1 cellular context compared by ENCODE assay signal in the genomic region with DNA sequence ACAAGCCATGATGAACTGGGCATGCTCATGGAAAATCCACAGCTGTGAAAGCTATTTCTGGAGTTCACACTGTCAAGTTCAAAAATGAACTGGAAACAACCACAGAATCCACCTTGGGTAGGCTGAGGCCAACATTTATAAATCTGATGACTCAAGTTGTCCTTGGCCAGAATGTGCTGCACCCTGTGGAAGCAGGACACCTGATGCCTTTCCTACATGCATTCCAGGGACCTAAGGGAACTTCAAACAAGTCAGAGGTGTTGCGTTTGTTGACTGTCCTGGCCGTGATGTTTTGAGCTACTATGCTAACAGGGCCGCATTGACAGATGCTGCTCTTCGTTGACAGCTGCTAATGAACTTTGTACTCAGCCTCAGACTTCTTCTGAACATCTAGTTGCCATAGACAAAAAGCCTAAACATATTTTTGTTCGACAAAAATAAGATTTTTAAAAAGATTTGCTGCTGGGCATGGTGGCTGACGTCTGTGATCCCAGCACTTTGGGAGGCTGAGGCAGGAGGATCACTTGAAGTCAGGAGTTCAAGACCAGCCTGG.
TF ChIP-seq lines count a peak whose summit lies in the region.

No MANE protein-coding gene starts in this region.

TF ChIP-seq in HepG2, 621 proteins besides CTCF, POLR2A, EP300 and RAD21 (continued from another document and continues in another):
- TF ChIP-seq, protein P1, sequence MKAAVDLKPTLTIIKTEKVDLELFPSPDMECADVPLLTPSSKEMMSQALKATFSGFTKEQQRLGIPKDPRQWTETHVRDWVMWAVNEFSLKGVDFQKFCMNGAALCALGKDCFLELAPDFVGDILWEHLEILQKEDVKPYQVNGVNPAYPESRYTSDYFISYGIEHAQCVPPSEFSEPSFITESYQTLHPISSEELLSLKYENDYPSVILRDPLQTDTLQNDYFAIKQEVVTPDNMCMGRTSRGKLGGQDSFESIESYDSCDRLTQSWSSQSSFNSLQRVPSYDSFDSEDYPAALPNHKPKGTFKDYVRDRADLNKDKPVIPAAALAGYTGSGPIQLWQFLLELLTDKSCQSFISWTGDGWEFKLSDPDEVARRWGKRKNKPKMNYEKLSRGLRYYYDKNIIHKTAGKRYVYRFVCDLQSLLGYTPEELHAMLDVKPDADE (CRISPR knock-in tag; IDR thresholded peaks at IDR 0.05), result no peak
- TF ChIP-seq ARNTL (CRISPR knock-in tag; IDR thresholded peaks at IDR 0.05), result peak; percentile 82; the same call in 1 of the 2 replicates
- TF ChIP-seq, protein P2, sequence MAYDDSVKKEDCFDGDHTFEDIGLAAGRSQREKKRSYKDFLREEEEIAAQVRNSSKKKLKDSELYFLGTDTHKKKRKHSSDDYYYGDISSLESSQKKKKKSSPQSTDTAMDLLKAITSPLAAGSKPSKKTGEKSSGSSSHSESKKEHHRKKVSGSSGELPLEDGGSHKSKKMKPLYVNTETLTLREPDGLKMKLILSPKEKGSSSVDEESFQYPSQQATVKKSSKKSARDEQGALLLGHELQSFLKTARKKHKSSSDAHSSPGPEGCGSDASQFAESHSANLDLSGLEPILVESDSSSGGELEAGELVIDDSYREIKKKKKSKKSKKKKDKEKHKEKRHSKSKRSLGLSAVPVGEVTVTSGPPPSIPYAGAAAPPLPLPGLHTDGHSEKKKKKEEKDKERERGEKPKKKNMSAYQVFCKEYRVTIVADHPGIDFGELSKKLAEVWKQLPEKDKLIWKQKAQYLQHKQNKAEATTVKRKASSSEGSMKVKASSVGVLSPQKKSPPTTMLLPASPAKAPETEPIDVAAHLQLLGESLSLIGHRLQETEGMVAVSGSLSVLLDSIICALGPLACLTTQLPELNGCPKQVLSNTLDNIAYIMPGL (CRISPR knock-in tag; IDR thresholded peaks at IDR 0.05; ENCODE audit: borderline replicate concordance in 1 of 2, low read depth in 1 of 2), result peak in 1 of 2 experiments; percentile 63; a peak in 1 of 4 replicates
- TF ChIP-seq SP140L (CRISPR knock-in tag; IDR thresholded peaks at IDR 0.05; ENCODE audit: borderline replicate concordance), result peak; percentile 34; the same call in 1 of the 2 replicates
- TF ChIP-seq, protein P3, sequence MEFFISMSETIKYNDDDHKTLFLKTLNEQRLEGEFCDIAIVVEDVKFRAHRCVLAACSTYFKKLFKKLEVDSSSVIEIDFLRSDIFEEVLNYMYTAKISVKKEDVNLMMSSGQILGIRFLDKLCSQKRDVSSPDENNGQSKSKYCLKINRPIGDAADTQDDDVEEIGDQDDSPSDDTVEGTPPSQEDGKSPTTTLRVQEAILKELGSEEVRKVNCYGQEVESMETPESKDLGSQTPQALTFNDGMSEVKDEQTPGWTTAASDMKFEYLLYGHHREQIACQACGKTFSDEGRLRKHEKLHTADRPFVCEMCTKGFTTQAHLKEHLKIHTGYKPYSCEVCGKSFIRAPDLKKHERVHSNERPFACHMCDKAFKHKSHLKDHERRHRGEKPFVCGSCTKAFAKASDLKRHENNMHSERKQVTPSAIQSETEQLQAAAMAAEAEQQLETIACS (CRISPR knock-in tag; IDR thresholded peaks at IDR 0.05), result no peak
- TF ChIP-seq, protein P4, sequence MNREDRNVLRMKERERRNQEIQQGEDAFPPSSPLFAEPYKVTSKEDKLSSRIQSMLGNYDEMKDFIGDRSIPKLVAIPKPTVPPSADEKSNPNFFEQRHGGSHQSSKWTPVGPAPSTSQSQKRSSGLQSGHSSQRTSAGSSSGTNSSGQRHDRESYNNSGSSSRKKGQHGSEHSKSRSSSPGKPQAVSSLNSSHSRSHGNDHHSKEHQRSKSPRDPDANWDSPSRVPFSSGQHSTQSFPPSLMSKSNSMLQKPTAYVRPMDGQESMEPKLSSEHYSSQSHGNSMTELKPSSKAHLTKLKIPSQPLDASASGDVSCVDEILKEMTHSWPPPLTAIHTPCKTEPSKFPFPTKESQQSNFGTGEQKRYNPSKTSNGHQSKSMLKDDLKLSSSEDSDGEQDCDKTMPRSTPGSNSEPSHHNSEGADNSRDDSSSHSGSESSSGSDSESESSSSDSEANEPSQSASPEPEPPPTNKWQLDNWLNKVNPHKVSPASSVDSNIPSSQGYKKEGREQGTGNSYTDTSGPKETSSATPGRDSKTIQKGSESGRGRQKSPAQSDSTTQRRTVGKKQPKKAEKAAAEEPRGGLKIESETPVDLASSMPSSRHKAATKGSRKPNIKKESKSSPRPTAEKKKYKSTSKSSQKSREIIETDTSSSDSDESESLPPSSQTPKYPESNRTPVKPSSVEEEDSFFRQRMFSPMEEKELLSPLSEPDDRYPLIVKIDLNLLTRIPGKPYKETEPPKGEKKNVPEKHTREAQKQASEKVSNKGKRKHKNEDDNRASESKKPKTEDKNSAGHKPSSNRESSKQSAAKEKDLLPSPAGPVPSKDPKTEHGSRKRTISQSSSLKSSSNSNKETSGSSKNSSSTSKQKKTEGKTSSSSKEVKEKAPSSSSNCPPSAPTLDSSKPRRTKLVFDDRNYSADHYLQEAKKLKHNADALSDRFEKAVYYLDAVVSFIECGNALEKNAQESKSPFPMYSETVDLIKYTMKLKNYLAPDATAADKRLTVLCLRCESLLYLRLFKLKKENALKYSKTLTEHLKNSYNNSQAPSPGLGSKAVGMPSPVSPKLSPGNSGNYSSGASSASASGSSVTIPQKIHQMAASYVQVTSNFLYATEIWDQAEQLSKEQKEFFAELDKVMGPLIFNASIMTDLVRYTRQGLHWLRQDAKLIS (CRISPR knock-in tag; IDR thresholded peaks at IDR 0.05), result no peak
- peak; percentile 93 for TF ChIP-seq NFKBIZ (CRISPR knock-in tag; IDR thresholded peaks at IDR 0.05)
- peak; percentile 56; the same call in 1 of the 2 replicates for TF ChIP-seq KMT2B (CRISPR knock-in tag; IDR thresholded peaks at IDR 0.05)
- TF ChIP-seq KAT7 (CRISPR knock-in tag; IDR thresholded peaks at IDR 0.05; ENCODE audit: borderline replicate concordance), result peak; percentile 42; the same call in 1 of the 2 replicates
- peak; percentile 100 for TF ChIP-seq SALL1 (CRISPR knock-in tag; IDR thresholded peaks at IDR 0.05)
- TF ChIP-seq, protein P5, sequence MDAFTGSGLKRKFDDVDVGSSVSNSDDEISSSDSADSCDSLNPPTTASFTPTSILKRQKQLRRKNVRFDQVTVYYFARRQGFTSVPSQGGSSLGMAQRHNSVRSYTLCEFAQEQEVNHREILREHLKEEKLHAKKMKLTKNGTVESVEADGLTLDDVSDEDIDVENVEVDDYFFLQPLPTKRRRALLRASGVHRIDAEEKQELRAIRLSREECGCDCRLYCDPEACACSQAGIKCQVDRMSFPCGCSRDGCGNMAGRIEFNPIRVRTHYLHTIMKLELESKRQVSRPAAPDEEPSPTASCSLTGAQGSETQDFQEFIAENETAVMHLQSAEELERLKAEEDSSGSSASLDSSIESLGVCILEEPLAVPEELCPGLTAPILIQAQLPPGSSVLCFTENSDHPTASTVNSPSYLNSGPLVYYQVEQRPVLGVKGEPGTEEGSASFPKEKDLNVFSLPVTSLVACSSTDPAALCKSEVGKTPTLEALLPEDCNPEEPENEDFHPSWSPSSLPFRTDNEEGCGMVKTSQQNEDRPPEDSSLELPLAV (CRISPR knock-in tag; conservative IDR thresholded peaks at IDR 0.05; ENCODE audit: low read depth), result no peak
- TF ChIP-seq ZNF234 (CRISPR knock-in tag; conservative IDR thresholded peaks at IDR 0.05), result no peak
- TF ChIP-seq, protein P6, sequence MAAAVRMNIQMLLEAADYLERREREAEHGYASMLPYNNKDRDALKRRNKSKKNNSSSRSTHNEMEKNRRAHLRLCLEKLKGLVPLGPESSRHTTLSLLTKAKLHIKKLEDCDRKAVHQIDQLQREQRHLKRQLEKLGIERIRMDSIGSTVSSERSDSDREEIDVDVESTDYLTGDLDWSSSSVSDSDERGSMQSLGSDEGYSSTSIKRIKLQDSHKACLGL (CRISPR knock-in tag; IDR thresholded peaks at IDR 0.05), result no peak
- TF ChIP-seq ZIK1 (CRISPR knock-in tag; IDR thresholded peaks at IDR 0.05; ENCODE audit: borderline replicate concordance, low read depth), result peak; percentile 54; the same call in 1 of the 2 replicates
- TF ChIP-seq BHLHE40 (IDR thresholded peaks at IDR 0.05; ENCODE audit: low read length), result peak; percentile 80
- TF ChIP-seq ZNF543 (CRISPR knock-in tag; IDR thresholded peaks at IDR 0.05), result no peak
- TF ChIP-seq AKAP8 (CRISPR knock-in tag; IDR thresholded peaks at IDR 0.05), result peak; percentile 73; the same call in 1 of the 2 replicates
- no peak for TF ChIP-seq GTF3A (CRISPR knock-in tag; conservative IDR thresholded peaks at IDR 0.05)
- no peak for TF ChIP-seq ZNF776 (CRISPR knock-in tag; IDR thresholded peaks at IDR 0.05)
- no peak for TF ChIP-seq ZNF235 (CRISPR knock-in tag; IDR thresholded peaks at IDR 0.05; ENCODE audit: borderline replicate concordance)
- TF ChIP-seq, protein P7, sequence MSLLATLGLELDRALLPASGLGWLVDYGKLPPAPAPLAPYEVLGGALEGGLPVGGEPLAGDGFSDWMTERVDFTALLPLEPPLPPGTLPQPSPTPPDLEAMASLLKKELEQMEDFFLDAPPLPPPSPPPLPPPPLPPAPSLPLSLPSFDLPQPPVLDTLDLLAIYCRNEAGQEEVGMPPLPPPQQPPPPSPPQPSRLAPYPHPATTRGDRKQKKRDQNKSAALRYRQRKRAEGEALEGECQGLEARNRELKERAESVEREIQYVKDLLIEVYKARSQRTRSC (CRISPR knock-in tag; IDR thresholded peaks at IDR 0.05; ENCODE audit: low read depth), result no peak
- TF ChIP-seq ZBTB38 (CRISPR knock-in tag; IDR thresholded peaks at IDR 0.05), result peak; percentile 95
- TF ChIP-seq ZNF33B (CRISPR knock-in tag; IDR thresholded peaks at IDR 0.05), result no peak
- TF ChIP-seq, protein P8, sequence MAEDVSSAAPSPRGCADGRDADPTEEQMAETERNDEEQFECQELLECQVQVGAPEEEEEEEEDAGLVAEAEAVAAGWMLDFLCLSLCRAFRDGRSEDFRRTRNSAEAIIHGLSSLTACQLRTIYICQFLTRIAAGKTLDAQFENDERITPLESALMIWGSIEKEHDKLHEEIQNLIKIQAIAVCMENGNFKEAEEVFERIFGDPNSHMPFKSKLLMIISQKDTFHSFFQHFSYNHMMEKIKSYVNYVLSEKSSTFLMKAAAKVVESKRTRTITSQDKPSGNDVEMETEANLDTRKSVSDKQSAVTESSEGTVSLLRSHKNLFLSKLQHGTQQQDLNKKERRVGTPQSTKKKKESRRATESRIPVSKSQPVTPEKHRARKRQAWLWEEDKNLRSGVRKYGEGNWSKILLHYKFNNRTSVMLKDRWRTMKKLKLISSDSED (CRISPR knock-in tag; IDR thresholded peaks at IDR 0.05), result no peak
- peak; percentile 99 for TF ChIP-seq TBX3 (IDR thresholded peaks at IDR 0.05; ENCODE audit: borderline replicate concordance)
- TF ChIP-seq TARDBP (CRISPR knock-in tag; IDR thresholded peaks at IDR 0.05), result peak; percentile 98
- TF ChIP-seq, protein P9, sequence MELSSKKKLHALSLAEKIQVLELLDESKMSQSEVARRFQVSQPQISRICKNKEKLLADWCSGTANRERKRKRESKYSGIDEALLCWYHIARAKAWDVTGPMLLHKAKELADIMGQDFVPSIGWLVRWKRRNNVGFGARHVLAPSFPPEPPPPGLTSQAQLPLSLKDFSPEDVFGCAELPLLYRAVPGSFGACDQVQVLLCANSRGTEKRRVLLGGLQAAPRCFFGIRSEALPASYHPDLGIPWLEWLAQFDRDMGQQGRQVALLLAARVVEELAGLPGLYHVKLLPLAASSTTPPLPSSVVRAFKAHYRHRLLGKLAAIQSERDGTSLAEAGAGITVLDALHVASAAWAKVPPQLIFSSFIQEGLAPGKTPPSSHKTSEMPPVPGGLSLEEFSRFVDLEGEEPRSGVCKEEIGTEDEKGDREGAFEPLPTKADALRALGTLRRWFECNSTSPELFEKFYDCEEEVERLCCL (CRISPR knock-in tag; IDR thresholded peaks at IDR 0.05; ENCODE audit: borderline replicate concordance), result no peak
- no peak for TF ChIP-seq ZNF557 (CRISPR knock-in tag; IDR thresholded peaks at IDR 0.05)
- TF ChIP-seq, protein P10, sequence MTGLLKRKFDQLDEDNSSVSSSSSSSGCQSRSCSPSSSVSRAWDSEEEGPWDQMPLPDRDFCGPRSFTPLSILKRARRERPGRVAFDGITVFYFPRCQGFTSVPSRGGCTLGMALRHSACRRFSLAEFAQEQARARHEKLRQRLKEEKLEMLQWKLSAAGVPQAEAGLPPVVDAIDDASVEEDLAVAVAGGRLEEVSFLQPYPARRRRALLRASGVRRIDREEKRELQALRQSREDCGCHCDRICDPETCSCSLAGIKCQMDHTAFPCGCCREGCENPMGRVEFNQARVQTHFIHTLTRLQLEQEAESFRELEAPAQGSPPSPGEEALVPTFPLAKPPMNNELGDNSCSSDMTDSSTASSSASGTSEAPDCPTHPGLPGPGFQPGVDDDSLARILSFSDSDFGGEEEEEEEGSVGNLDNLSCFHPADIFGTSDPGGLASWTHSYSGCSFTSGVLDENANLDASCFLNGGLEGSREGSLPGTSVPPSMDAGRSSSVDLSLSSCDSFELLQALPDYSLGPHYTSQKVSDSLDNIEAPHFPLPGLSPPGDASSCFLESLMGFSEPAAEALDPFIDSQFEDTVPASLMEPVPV (CRISPR knock-in tag; IDR thresholded peaks at IDR 0.05), result 0 out of 2 replicates have a peak, but pooled peaks have one; percentile 62
- TF ChIP-seq GABPB1 (CRISPR knock-in tag; IDR thresholded peaks at IDR 0.05), result peak; percentile 30; the same call in 1 of the 2 replicates
- TF ChIP-seq ZFP62 (CRISPR knock-in tag; IDR thresholded peaks at IDR 0.05), result no peak
- TF ChIP-seq, protein P11, sequence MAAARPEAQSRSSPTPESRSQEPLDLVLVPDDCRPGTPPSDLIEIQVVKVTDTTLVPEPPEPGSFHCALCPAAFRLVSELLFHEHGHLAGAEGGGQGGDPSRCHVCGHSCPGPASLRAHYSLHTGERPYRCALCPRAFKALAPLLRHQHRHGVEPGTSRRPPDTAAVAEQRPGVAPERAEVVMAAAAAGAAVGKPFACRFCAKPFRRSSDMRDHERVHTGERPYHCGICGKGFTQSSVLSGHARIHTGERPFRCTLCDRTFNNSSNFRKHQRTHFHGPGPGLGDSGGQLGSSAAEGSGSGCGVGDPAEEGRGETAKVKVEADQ (CRISPR knock-in tag; IDR thresholded peaks at IDR 0.05; ENCODE audit: borderline replicate concordance), result 0 out of 2 replicates have a peak, but pooled peaks have one; percentile 49
- TF ChIP-seq FOXK2 (IDR thresholded peaks at IDR 0.05), result peak; percentile 92
- TF ChIP-seq ARID2 (CRISPR knock-in tag; IDR thresholded peaks at IDR 0.05; ENCODE audit: borderline replicate concordance), result 0 out of 2 replicates have a peak, but pooled peaks have one; percentile 57
- no peak for TF ChIP-seq POLR2AphosphoS5 (IDR thresholded peaks at IDR 0.05; ENCODE audit: low read depth, low read length)
- peak; percentile 91 for TF ChIP-seq HNF4G (IDR thresholded peaks at IDR 0.05; ENCODE audit: borderline replicate concordance, low read depth, low read length)
- TF ChIP-seq HNF4G (CRISPR knock-in tag; IDR thresholded peaks at IDR 0.05; ENCODE audit: borderline replicate concordance, low read depth), result peak; percentile 94; the same call in 1 of the 2 replicates
- TF ChIP-seq ZNF253 (CRISPR knock-in tag; IDR thresholded peaks at IDR 0.05; ENCODE audit: borderline replicate concordance), result no peak
- peak; percentile 71; the same call in 1 of the 2 replicates for TF ChIP-seq ZNF317 (CRISPR knock-in tag; IDR thresholded peaks at IDR 0.05)
- no peak for TF ChIP-seq ZNF850 (CRISPR knock-in tag; conservative IDR thresholded peaks at IDR 0.05)
- peak; percentile 72; the same call in 1 of the 2 replicates for TF ChIP-seq ZBTB7B (CRISPR knock-in tag; IDR thresholded peaks at IDR 0.05)
- peak; percentile 97 for TF ChIP-seq FOSL2 (CRISPR knock-in tag; IDR thresholded peaks at IDR 0.05)
- TF ChIP-seq, protein P12, sequence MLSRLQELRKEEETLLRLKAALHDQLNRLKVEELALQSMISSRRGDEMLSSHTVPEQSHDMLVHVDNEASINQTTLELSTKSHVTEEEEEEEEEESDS (CRISPR knock-in tag; IDR thresholded peaks at IDR 0.05; ENCODE audit: borderline replicate concordance), result peak; percentile 54; the same call in 1 of the 2 replicates
